15 cellular contexts compared by ENCODE assay signal in the genomic region with DNA sequence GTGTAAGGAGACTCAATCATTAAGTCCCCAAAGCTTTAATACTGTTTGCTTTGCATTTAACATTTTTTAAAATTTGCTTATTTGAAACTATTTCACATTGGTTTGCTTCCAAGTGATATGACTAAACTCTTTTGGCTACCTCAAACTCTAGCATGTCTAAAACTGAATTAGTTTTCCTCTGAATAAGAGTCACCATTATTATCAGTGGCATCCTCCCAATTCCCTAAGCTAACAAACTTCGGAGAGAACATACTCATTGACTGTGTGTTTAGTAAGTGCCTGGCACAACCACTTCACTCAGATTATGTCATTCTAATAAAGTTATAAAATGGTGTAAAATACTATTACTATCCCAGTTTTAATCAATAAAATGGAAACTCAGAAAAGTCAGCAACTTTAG. TPM values are rescaled to one million over a fixed set of nuclear protein-coding genes. Genes with fewer than 3 reads are reported as not detected.
DNase-seq lines count a peak whose midpoint lies in the region; ATAC-seq, FAIRE-seq and TF ChIP-seq lines count a peak whose summit lies in the region.
"Had no signal": no experiment of that assay in that cellular context is flagged by ENCODE, and none has a peak within 500 bp of the region (broad histone marks: within the 10 kb centered on the region; RNA-seq: fewer than 3 reads in every experiment).

No MANE protein-coding gene starts in this region.

- H3F3A ChIP-seq in PC-3 (ENCODE audit: low read length, unreplicated experiment), result peaks cover 9% of the 10 kb centered on the region

- H3K9ac ChIP-seq in PC-3 (ENCODE audit: low read length), result 0 out of 2 replicates have a peak overlapping the region, but pooled peaks have one; percentile 1

- no peaks in the 10 kb centered on the region for H3K27me3 Mint-ChIP-seq in activated naive CD4-positive, alpha-beta T cell treated with anti-CD3 and anti-CD28 coated beads, Interleukin-2, amount 10 ng/mL, durations not matched to agents 7 days and 5 days
- H3K27me3 Mint-ChIP-seq: B cell had no signal

- no peaks in the 10 kb centered on the region for H3K79me2 ChIP-seq in PC-3 (ENCODE audit: low read length)

- POLR2A ChIA-PET in A549 (lab: Yijun Ruan, JAX) (no interaction called here), PC-3 (lab: Charles Lee; ENCODE audit: unreplicated experiment) (no interaction called here)

- TF ChIP-seq CTCF in A549 (IDR thresholded peaks at IDR 0.05) (no peak), PC-3 (conservative IDR thresholded peaks at IDR 0.05; ENCODE audit: low read depth, low read length) (no peak), pancreas (IDR thresholded peaks at IDR 0.05) (no peak)

- peaks cover 59% of the 10 kb centered on the region for H3K36me3 Mint-ChIP-seq in activated naive CD4-positive, alpha-beta T cell treated with anti-CD3 and anti-CD28 coated beads, Interleukin-2, amount 10 ng/mL, durations not matched to agents 7 days and 5 days

- H3K27ac Mint-ChIP-seq in activated naive CD4-positive, alpha-beta T cell treated with anti-CD3 and anti-CD28 coated beads, Interleukin-2, amount 10 ng/mL, durations not matched to agents 7 days and 5 days, result no peak overlapping the region
- H3K27ac Mint-ChIP-seq: B cell had no signal

- H3K27me3 ChIP-seq in PC-3 (ENCODE audit: low read length) (no peaks in the 10 kb centered on the region), pancreas (no peaks in the 10 kb centered on the region)
- H3K27me3 ChIP-seq: colonic mucosa had no signal

- no peaks in the 10 kb centered on the region for H3K36me3 ChIP-seq in PC-3 (ENCODE audit: low read depth, low read length)
- peaks cover 0 to 6% (median 0%) of the 10 kb centered on the region in 3 donors for H3K36me3 ChIP-seq in pancreas
- H3K36me3 ChIP-seq: colonic mucosa had no signal

- H3K27ac ChIP-seq in A549 (peak overlapping the region in 1 of 2 experiments; percentile 37; a peak in 2 of 6 replicates), PC-3 (ENCODE audit: low read length) (peak overlapping the region; percentile 75), pancreas (no peak overlapping the region)
- H3K27ac ChIP-seq: colonic mucosa, HL-60 had no signal

- whole genome bisulfite sequencing in A549 (ENCODE audit: missing lambda C conversion rate), result 6% methylated on average over 1 of the region's 1 CpG
- 6 to 11% methylated on average over 1 of the region's 1 CpG for WGBS in pancreas, 2 donors

- intact Hi-C loops in PC-3 (cut with micrococcal nuclease) (loop anchor here (1.0 to 10.0 kb wide), 3 partner anchors 72 to 400 kb away; partner anchors contain the start of gene ARPP19), pancreas (cut with DNase I) (no loop called here)

- no peak overlapping the region for H2AFZ ChIP-seq in PC-3 (ENCODE audit: low read length)

- TF ChIP-seq POLR2A in A549 (IDR thresholded peaks at IDR 0.05; ENCODE audit: low read length), result no peak

- H3K4me1 Mint-ChIP-seq in activated naive CD4-positive, alpha-beta T cell treated with anti-CD3 and anti-CD28 coated beads, Interleukin-2, amount 10 ng/mL, durations not matched to agents 7 days and 5 days, result peaks cover 23% of the 10 kb centered on the region

- no peaks in the 10 kb centered on the region for H3K9me3 Mint-ChIP-seq in activated naive CD4-positive, alpha-beta T cell treated with anti-CD3 and anti-CD28 coated beads, Interleukin-2, amount 10 ng/mL, durations not matched to agents 7 days and 5 days
- H3K9me3 Mint-ChIP-seq: neural crest cell had no signal

- H3K4me3 ChIP-seq in A549, result no peak overlapping the region
- no peak overlapping the region for H3K4me3 ChIP-seq in PC-3 (ENCODE audit: low read length)
- no peak overlapping the region for H3K4me3 ChIP-seq in pancreas
- H3K4me3 ChIP-seq: colonic mucosa had no signal

- no peaks in the 10 kb centered on the region for H3K9me2 ChIP-seq in PC-3 (replicated peaks; ENCODE audit: low read length)

- H3K9me3 ChIP-seq in A549 (no peaks in the 10 kb centered on the region), PC-3 (ENCODE audit: low read length) (no peaks in the 10 kb centered on the region), pancreas (no peaks in the 10 kb centered on the region)
- H3K9me3 ChIP-seq: colonic mucosa had no signal

- CTCF ChIA-PET in A549 (lab: Yijun Ruan, JAX), result interaction anchor here (1.3 to 2.4 kb wide), 4 partner anchors 14 to 401 kb away, joined by 3 to 6 read pairs (median 4); partner anchors contain the start of gene ATOSA
- CTCF ChIA-PET in PC-3 (lab: Charles Lee), result no interaction called here
- CTCF ChIA-PET in activated naive CD4-positive, alpha-beta T cell treated with anti-CD3 and anti-CD28 coated beads, Interleukin-2, amount 10 ng/mL, durations not matched to agents 7 days and 5 days (lab: Charles Lee), result interaction anchor here (1.2 kb wide), 1 partner anchor 396 kb away, joined by 3 read pairs; no protein-coding TSS in a partner anchor

- TF ChIP-seq RAD21 in A549 (conservative IDR thresholded peaks at IDR 0.05 in 1 of 2, IDR thresholded peaks at IDR 0.05 in 1 of 2), result no peak

- no peak overlapping the region for H3K4me3 Mint-ChIP-seq in activated naive CD4-positive, alpha-beta T cell treated with anti-CD3 and anti-CD28 coated beads, Interleukin-2, amount 10 ng/mL, durations not matched to agents 7 days and 5 days
- H3K4me3 Mint-ChIP-seq: B cell, neural crest cell had no signal

- TF ChIP-seq EP300 in A549 (IDR thresholded peaks at IDR 0.05), result no peak

- H3K4me2 ChIP-seq in A549, result peak overlapping the region; percentile 19
- H3K4me2 ChIP-seq in PC-3 (ENCODE audit: low read length), result peak overlapping the region; percentile 39

- peaks cover 55% of the 10 kb centered on the region for H3K4me1 ChIP-seq in A549
- H3K4me1 ChIP-seq in PC-3 (ENCODE audit: insufficient read depth, low read length), result peaks cover 67% of the 10 kb centered on the region
- H3K4me1 ChIP-seq in pancreas, result peaks cover 10 to 49% (median 41%) of the 10 kb centered on the region in 3 donors
- H3K4me1 ChIP-seq: colonic mucosa had no signal

- BruUV-seq in PC-3 (replicated peaks; lab: Mats Ljungman, UMichigan), result no TSS peak

- ATAC-seq in A549 (no peak), PC-3 (peak; percentile 63), esophagus mucosa (peak; percentile 64), pancreas (peak; percentile 54 to 80 (median 70)), HG03280 (IDR thresholded peaks at IDR 0.05; ENCODE audit: unreplicated experiment) (no peak), GM18858 (IDR thresholded peaks at IDR 0.05; ENCODE audit: unreplicated experiment) (no peak)

- FAIRE-seq in A549 (lab: Jason Lieb, UNC) (peak; percentile 7), pancreas (lab: Jason Lieb, UNC) (no peak)

- H4K20me1 ChIP-seq in PC-3 (ENCODE audit: low read length), result no peaks in the 10 kb centered on the region

- no peak for DNase-seq in A549 (ENCODE audit: low read depth in 1 of 2, low spot score in 1 of 2)
- DNase-seq in PC-3, result peak; percentile 86
- DNase-seq in pancreas, result no peak
- no peak for DNase-seq in activated naive CD4-positive, alpha-beta T cell treated with anti-CD3 and anti-CD28 coated beads, Interleukin-2, amount 10 ng/mL, durations not matched to agents 7 days and 5 days
- DNase-seq in DMS79 (lab: John Stamatoyannopoulos, UW), result no peak
- DNase-seq: activated CD8-positive, alpha-beta memory T cell treated with anti-CD3 and anti-CD28 coated beads, Interleukin-2, amount 50 U/mL, for 4 hours; colonic mucosa; NCI-H1417; T-helper 9 cell had no signal

TF ChIP-seq in A549, 52 proteins besides CTCF, POLR2A, EP300 and RAD21:
- TF ChIP-seq, protein P1, sequence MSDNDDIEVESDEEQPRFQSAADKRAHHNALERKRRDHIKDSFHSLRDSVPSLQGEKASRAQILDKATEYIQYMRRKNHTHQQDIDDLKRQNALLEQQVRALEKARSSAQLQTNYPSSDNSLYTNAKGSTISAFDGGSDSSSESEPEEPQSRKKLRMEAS (IDR thresholded peaks at IDR 0.05), result no peak
- no peak for TF ChIP-seq GATA3 (IDR thresholded peaks at IDR 0.05; ENCODE audit: borderline replicate concordance)
- no peak for TF ChIP-seq KDM5A (IDR thresholded peaks at IDR 0.05)
- no peak for TF ChIP-seq FOSL2 (IDR thresholded peaks at IDR 0.05)
- TF ChIP-seq FOSL2 (CRISPR knock-in tag; IDR thresholded peaks at IDR 0.05), result 0 out of 2 replicates have a peak, but pooled peaks have one; percentile 12
- no peak for TF ChIP-seq HMGXB4 (CRISPR knock-in tag; IDR thresholded peaks at IDR 0.05; ENCODE audit: borderline replicate concordance)

RNA-seq across cellular contexts. Expression of gene ATOSA, which starts 21.9 kb away (rescaled TPM):
- polyA plus RNA-seq in A549 (2011; rRNA removed), result 22.6 and 25.9 TPM in 2 replicates
- 2.3 and 2.7 TPM in 2 replicates for polyA plus RNA-seq in A549 (2012; cell fraction: cytosol; rRNA removed)
- polyA plus RNA-seq in A549 (2012; cell fraction: nucleus; rRNA removed), result 3.5 and 5.2 TPM in 2 replicates
- polyA plus RNA-seq in A549 (2017; fragmentation: RNase III; extraction: RNeasy Plus Mini Kit Qiagen cat#74134 plus additional on column Dnase treatment), result 7.8 to 10.0 TPM (median 9.2 TPM) in 3 replicates
- polyA minus RNA-seq in A549 (2011; rRNA and poly(A)+ RNA removed), result 23.0 and 31.0 TPM in 2 replicates
- total RNA-seq in PC-3 (2014; rRNA removed), result 6.5 and 8.7 TPM in 2 replicates
- total RNA-seq in esophagus mucosa, result 44.1 TPM
- 10 to 100 TPM; 24.6 to 39.0 (median 34.4) TPM for total RNA-seq in pancreas
- 10 to 100 TPM; 42.0 to 48.9 TPM for polyA plus RNA-seq in pancreas

Comparison
In these comparisons a context has a peak if more than half of its experiments do, and no peak if none do; other contexts are left out.
1. ATAC-seq: peak in PC-3 (single experiment), esophagus mucosa (single experiment) and pancreas (4 of 4); none in A549 (0 of 2), HG03280 (single experiment) and GM18858 (single experiment).